In genomic region chrX:40172169-40172979, GRCh38 we compare ENCODE assay signal across 8 cellular contexts.
A peak's percentile ranks its signal among the peaks of the same experiment; 100 is the strongest.
DNase-seq lines count a peak whose midpoint lies in the region; ATAC-seq, FAIRE-seq and TF ChIP-seq lines count a peak whose summit lies in the region.

No MANE protein-coding gene starts in this region.

- CTCF ChIA-PET in GM12878 (lab: Yijun Ruan, JAX) = no interaction called here

- no peaks in the 10 kb centered on the region; the same call in 2 of the 3 replicates for H3K9me3 ChIP-seq in GM12878 (replicated peaks; ENCODE audit: control insufficient read depth, insufficient read depth, low read length)
- no peaks in the 10 kb centered on the region for H3K9me3 ChIP-seq in iPS-20b (ENCODE audit: insufficient read depth, low read depth, low read length)
- no peaks in the 10 kb centered on the region for H3K9me3 ChIP-seq in small intestine (ENCODE audit: control insufficient read depth, low read depth)

- H3K79me2 ChIP-seq in GM12878 (ENCODE audit: control insufficient read depth, insufficient read depth, low read length) = peaks cover 23% of the 10 kb centered on the region

- SMC1A ChIA-PET in GM12878 (lab: Charles Lee; ENCODE audit: uncharacterized antibody, unreplicated experiment) = no interaction called here

- RAD21 ChIA-PET in GM12878 (lab: Charles Lee; ENCODE audit: unreplicated experiment) = no interaction called here

- H3K9ac ChIP-seq in GM12878 (ENCODE audit: control insufficient read depth, insufficient read depth, low read length) (peak overlapping the region; percentile 82), iPS-20b (ENCODE audit: low read depth, low read length) (peak overlapping the region; percentile 76; the same call in 1 of the 2 replicates)

- H3K4me1 ChIP-seq in GM12878 (ENCODE audit: control insufficient read depth, insufficient read depth, low read length) = peaks cover 13% of the 10 kb centered on the region; the same call in 1 of the 2 replicates
- H3K4me1 ChIP-seq in iPS-20b (ENCODE audit: insufficient read depth, low read length) = peaks cover 13% of the 10 kb centered on the region; the same call in 1 of the 2 replicates
- H3K4me1 ChIP-seq in small intestine (ENCODE audit: control insufficient read depth in 2 of 2, insufficient read depth in 1 of 2, low read depth in 1 of 2, low read length in 1 of 2) = no peaks in the 10 kb centered on the region

- H2AFZ ChIP-seq in GM12878 (ENCODE audit: control insufficient read depth, low read depth, low read length) = peak overlapping the region; percentile 21; the same call in 1 of the 2 replicates

- intact Hi-C loops in GM12878 (cut with micrococcal nuclease; ENCODE audit: unreplicated experiment) = loop anchor here (5.0 to 10.0 kb wide), 4 partner anchors 35 to 318 kb away; no protein-coding TSS in a partner anchor

- ATAC-seq in GM12878 = peak; percentile 9
- no peak for ATAC-seq in HG02973 (IDR thresholded peaks at IDR 0.05; ENCODE audit: unreplicated experiment)

- peak overlapping the region; percentile 83 for H3K4me2 ChIP-seq in GM12878 (ENCODE audit: control insufficient read depth, insufficient read depth)

- H3K36me3 ChIP-seq in GM12878 (ENCODE audit: control insufficient read depth in 2 of 2, insufficient read depth in 2 of 2, low read length in 1 of 2) (no peaks in the 10 kb centered on the region), iPS-20b (ENCODE audit: insufficient read depth, low read depth, low read length) (no peaks in the 10 kb centered on the region), small intestine (ENCODE audit: control insufficient read depth in 2 of 2, insufficient read depth in 2 of 2, low read length in 2 of 2) (no peaks in the 10 kb centered on the region)

- TF ChIP-seq POLR2A in GM12878 (IDR thresholded peaks at IDR 0.05; ENCODE audit: low read depth, low read length) = peak; percentile 65; the same call in 1 of the 2 replicates

- H3K4me3 ChIP-seq in GM12878 = peak overlapping the region; percentile 21
- peak overlapping the region; percentile 74 for H3K4me3 ChIP-seq in iPS-20b (ENCODE audit: low read length)
- H3K4me3 ChIP-seq in small intestine (ENCODE audit: low read depth in 1 of 2, low read length in 2 of 2) = peak overlapping the region; percentile 30 to 37

- H3K27ac ChIP-seq in GM12878 (ENCODE audit: control insufficient read depth, insufficient read depth) (peak overlapping the region; percentile 84), iPS-20b (ENCODE audit: low read length) (no peak overlapping the region), small intestine (ENCODE audit: low read depth in 1 of 2, low read length in 1 of 2) (peak overlapping the region; percentile 86 to 100)

- POLR2A ChIA-PET in GM12878 (lab: Charles Lee) = no interaction called here

- in situ Hi-C loops in GM12878 (cut with MboI) = no loop called here

- H3K27me3 ChIP-seq in GM12878 (replicated peaks in 1 of 2; ENCODE audit: control insufficient read depth in 2 of 2, insufficient read depth in 2 of 2, low read length in 1 of 2) (no peaks in the 10 kb centered on the region), iPS-20b (ENCODE audit: insufficient read depth, low read length) (peaks cover 32% of the 10 kb centered on the region), small intestine (ENCODE audit: control insufficient read depth in 2 of 2, insufficient read depth in 2 of 2, low read length in 2 of 2) (no peaks in the 10 kb centered on the region)

- BruUV-seq in GM12878 (replicated peaks; lab: Mats Ljungman, UMichigan) = no TSS peak

- no peak for TF ChIP-seq RAD21 in GM12878 (IDR thresholded peaks at IDR 0.05; ENCODE audit: insufficient read depth, low read depth, low read length)

- DNase-seq in EL = peak; percentile 56
- peak; percentile 73 for DNase-seq in NCI-H1092 treated with DMSO at 0.1 percent for 48 hours (lab: John Stamatoyannopoulos, UW)
- no peak for DNase-seq in GM12878 (ENCODE audit: low read depth, low spot score)
- peak; percentile 56 for DNase-seq in small intestine
- DNase-seq in NCI-H2081 (lab: John Stamatoyannopoulos, UW) = no peak
- no peak for DNase-seq in AML-193 (lab: John Stamatoyannopoulos, UW)

- no peaks in the 10 kb centered on the region for H4K20me1 ChIP-seq in GM12878 (ENCODE audit: control insufficient read depth, insufficient read depth)

- no peak for FAIRE-seq in GM12878 (lab: Jason Lieb, UNC)
- no peak for FAIRE-seq in small intestine (lab: Jason Lieb, UNC)

- WGBS in GM12878 (ENCODE audit: insufficient coverage, insufficient replicate concordance, low lambda C conversion rate, missing lambda C conversion rate) = 30% methylated on average over 65 of the region's 75 CpGs
- 6 to 22% (median 14%) methylated on average over 30 to 75 of the region's 75 CpGs for WGBS in small intestine, 3 donors

- no peak for TF ChIP-seq CTCF in GM12878 (IDR thresholded peaks at IDR 0.05 in 2 of 3, conservative IDR thresholded peaks at IDR 0.05 in 1 of 3; ENCODE audit: control insufficient read depth in 2 of 3, extremely low read depth in 1 of 3, insufficient read depth in 1 of 3, low read depth in 3 of 3, low read length in 3 of 3)

- TF ChIP-seq EP300 in GM12878 (IDR thresholded peaks at IDR 0.05; ENCODE audit: borderline replicate concordance in 1 of 2, control insufficient read depth in 1 of 2, low read depth in 2 of 2, low read length in 2 of 2) = no peak

TF ChIP-seq in GM12878, 131 proteins besides CTCF, POLR2A, EP300 and RAD21:
- TF ChIP-seq EGR1 (IDR thresholded peaks at IDR 0.05; ENCODE audit: borderline replicate concordance in 1 of 2, low read depth in 2 of 2, low read length in 2 of 2) = peak in 1 of 2 experiments; percentile 66; a peak in 1 of 3 replicates
- no peak for TF ChIP-seq RELB (IDR thresholded peaks at IDR 0.05; ENCODE audit: low read depth)
TF ChIP-seq in GM12878: peak in this region for 1.

Comparison
In these comparisons a context has a peak if more than half of its experiments do, and no peak if none do; other contexts are left out.
1. DNase-seq: peak in EL (single experiment), NCI-H1092 treated with DMSO at 0.1 percent for 48 hours (single experiment) and small intestine (single experiment); none in GM12878 (single experiment), NCI-H2081 (0 of 2) and AML-193 (0 of 2).
2. H3K4me3 ChIP-seq: peak in every context shown above with its lines; median percentile 74 in iPS-20b; 34 in small intestine; 21 in GM12878.